Comparison of ENCODE assay signal across 1 cellular context in the genomic region with DNA sequence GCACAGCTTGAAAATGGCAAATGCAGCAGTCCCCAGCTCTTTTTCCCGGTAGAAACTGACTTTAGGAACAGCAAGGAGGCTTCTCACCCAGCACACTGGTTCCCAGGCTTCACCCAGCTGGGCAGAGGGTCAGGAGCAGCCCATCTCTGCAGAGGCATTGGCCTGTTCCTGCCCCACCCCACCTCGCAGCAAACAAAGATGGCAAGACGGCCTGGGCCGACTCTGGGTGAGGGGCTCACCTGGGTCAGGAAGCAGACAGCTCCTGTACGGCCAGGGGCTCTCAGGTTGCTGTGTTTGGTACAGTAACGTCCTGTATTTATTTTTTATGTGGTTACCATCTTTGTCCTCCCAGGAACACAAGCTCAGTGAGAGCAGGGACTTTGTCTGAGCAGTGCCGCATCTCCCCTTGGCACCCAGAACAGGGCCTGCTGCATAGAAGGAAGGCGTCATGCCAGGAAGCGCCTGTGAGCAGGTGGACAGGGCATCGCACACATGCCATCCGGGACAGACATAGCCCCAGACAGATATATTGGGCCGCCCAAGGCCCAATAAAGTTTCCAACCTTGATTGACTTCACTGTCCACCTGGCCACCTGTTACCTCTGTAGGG.
TF ChIP-seq lines count a peak whose summit lies in the region.

No MANE protein-coding gene starts in this region.

TF ChIP-seq in WTC11, 78 proteins besides CTCF, POLR2A, EP300 and RAD21 (continued from another document):
- TF ChIP-seq, protein P1, sequence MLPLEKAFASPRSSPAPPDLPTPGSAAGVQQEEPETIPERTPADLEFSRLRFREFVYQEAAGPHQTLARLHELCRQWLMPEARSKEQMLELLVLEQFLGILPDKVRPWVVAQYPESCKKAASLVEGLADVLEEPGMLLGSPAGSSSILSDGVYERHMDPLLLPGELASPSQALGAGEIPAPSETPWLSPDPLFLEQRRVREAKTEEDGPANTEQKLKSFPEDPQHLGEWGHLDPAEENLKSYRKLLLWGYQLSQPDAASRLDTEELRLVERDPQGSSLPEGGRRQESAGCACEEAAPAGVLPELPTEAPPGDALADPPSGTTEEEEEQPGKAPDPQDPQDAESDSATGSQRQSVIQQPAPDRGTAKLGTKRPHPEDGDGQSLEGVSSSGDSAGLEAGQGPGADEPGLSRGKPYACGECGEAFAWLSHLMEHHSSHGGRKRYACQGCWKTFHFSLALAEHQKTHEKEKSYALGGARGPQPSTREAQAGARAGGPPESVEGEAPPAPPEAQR (CRISPR knock-in tag; IDR thresholded peaks at IDR 0.05), result no peak
- no peak for TF ChIP-seq ZNF416 (CRISPR knock-in tag; IDR thresholded peaks at IDR 0.05)
- TF ChIP-seq ZNF263 (CRISPR knock-in tag; IDR thresholded peaks at IDR 0.05; ENCODE audit: low read depth), result no peak
- TF ChIP-seq OVOL2 (CRISPR knock-in tag; IDR thresholded peaks at IDR 0.05; ENCODE audit: borderline replicate concordance), result no peak
- TF ChIP-seq, protein P2, sequence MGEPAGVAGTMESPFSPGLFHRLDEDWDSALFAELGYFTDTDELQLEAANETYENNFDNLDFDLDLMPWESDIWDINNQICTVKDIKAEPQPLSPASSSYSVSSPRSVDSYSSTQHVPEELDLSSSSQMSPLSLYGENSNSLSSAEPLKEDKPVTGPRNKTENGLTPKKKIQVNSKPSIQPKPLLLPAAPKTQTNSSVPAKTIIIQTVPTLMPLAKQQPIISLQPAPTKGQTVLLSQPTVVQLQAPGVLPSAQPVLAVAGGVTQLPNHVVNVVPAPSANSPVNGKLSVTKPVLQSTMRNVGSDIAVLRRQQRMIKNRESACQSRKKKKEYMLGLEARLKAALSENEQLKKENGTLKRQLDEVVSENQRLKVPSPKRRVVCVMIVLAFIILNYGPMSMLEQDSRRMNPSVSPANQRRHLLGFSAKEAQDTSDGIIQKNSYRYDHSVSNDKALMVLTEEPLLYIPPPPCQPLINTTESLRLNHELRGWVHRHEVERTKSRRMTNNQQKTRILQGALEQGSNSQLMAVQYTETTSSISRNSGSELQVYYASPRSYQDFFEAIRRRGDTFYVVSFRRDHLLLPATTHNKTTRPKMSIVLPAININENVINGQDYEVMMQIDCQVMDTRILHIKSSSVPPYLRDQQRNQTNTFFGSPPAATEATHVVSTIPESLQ (CRISPR knock-in tag; IDR thresholded peaks at IDR 0.05), result no peak
- TF ChIP-seq FOXP1 (CRISPR knock-in tag; IDR thresholded peaks at IDR 0.05; ENCODE audit: borderline replicate concordance), result no peak
- TF ChIP-seq, protein P3, sequence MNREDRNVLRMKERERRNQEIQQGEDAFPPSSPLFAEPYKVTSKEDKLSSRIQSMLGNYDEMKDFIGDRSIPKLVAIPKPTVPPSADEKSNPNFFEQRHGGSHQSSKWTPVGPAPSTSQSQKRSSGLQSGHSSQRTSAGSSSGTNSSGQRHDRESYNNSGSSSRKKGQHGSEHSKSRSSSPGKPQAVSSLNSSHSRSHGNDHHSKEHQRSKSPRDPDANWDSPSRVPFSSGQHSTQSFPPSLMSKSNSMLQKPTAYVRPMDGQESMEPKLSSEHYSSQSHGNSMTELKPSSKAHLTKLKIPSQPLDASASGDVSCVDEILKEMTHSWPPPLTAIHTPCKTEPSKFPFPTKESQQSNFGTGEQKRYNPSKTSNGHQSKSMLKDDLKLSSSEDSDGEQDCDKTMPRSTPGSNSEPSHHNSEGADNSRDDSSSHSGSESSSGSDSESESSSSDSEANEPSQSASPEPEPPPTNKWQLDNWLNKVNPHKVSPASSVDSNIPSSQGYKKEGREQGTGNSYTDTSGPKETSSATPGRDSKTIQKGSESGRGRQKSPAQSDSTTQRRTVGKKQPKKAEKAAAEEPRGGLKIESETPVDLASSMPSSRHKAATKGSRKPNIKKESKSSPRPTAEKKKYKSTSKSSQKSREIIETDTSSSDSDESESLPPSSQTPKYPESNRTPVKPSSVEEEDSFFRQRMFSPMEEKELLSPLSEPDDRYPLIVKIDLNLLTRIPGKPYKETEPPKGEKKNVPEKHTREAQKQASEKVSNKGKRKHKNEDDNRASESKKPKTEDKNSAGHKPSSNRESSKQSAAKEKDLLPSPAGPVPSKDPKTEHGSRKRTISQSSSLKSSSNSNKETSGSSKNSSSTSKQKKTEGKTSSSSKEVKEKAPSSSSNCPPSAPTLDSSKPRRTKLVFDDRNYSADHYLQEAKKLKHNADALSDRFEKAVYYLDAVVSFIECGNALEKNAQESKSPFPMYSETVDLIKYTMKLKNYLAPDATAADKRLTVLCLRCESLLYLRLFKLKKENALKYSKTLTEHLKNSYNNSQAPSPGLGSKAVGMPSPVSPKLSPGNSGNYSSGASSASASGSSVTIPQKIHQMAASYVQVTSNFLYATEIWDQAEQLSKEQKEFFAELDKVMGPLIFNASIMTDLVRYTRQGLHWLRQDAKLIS (CRISPR knock-in tag; IDR thresholded peaks at IDR 0.05; ENCODE audit: borderline replicate concordance), result no peak
